ENCODE assay signal across 1 cellular context in genomic region chr5:141828162-141828561, GRCh38.
TF ChIP-seq lines count a peak whose summit lies in the region.

No MANE protein-coding gene starts in this region.

TF ChIP-seq in K562, 482 proteins besides CTCF, POLR2A, EP300 and RAD21 (continued from another document):
- peak; percentile 60 for TF ChIP-seq ZFP36 (IDR thresholded peaks at IDR 0.05; ENCODE audit: low read depth, low read length, partially characterized antibody)
- no peak for TF ChIP-seq BMI1 (IDR thresholded peaks at IDR 0.05; ENCODE audit: low read length)
- no peak for TF ChIP-seq KLF13 (tag; IDR thresholded peaks at IDR 0.05; ENCODE audit: borderline replicate concordance, low read depth)
- no peak for TF ChIP-seq ZNF778 (CRISPR knock-in tag; IDR thresholded peaks at IDR 0.05)
- no peak for TF ChIP-seq HNRNPK (IDR thresholded peaks at IDR 0.05; ENCODE audit: low read depth, low read length, poor library complexity, severe bottlenecking)
- peak; percentile 93 for TF ChIP-seq RBM25 (IDR thresholded peaks at IDR 0.05; ENCODE audit: low read depth, low read length, severe bottlenecking)
- TF ChIP-seq NCOA6 (IDR thresholded peaks at IDR 0.05): no peak
- peak; percentile 47 to 62; a peak in 3 of 4 replicates for TF ChIP-seq KDM1A (IDR thresholded peaks at IDR 0.05)
